Comparison of ENCODE assay signal across 16 cellular contexts in genomic region chr22:44580176-44580575, GRCh38.
A peak's percentile ranks its signal among the peaks of the same experiment; 100 is the strongest.
DNase-seq lines count a peak whose midpoint lies in the region; ATAC-seq and TF ChIP-seq lines count a peak whose summit lies in the region.
"Had no signal": no experiment of that assay in that cellular context is flagged by ENCODE, and none has a peak within 500 bp of the region (broad histone marks: within the 10 kb centered on the region; RNA-seq: fewer than 3 reads in every experiment).

No MANE protein-coding gene starts in this region.

- no peak overlapping the region for H3K27ac Mint-ChIP-seq in activated naive CD8-positive, alpha-beta T cell treated with anti-CD3 and anti-CD28 coated beads, Interleukin-2, amount 10 ng/mL, durations not matched to agents 7 days and 5 days
- H3K27ac Mint-ChIP-seq in activated naive CD8-positive, alpha-beta T cell treated with anti-CD3 and anti-CD28 coated beads for 36 hours, result no peak overlapping the region

- H3K4me3 Mint-ChIP-seq in activated naive CD8-positive, alpha-beta T cell treated with anti-CD3 and anti-CD28 coated beads, Interleukin-2, amount 10 ng/mL, durations not matched to agents 7 days and 5 days, result no peak overlapping the region
- no peak overlapping the region for H3K4me3 Mint-ChIP-seq in activated naive CD8-positive, alpha-beta T cell treated with anti-CD3 and anti-CD28 coated beads for 36 hours

- H3K36me3 Mint-ChIP-seq in activated naive CD8-positive, alpha-beta T cell treated with anti-CD3 and anti-CD28 coated beads, Interleukin-2, amount 10 ng/mL, durations not matched to agents 7 days and 5 days, result no peaks in the 10 kb centered on the region
- no peaks in the 10 kb centered on the region for H3K36me3 Mint-ChIP-seq in activated naive CD8-positive, alpha-beta T cell treated with anti-CD3 and anti-CD28 coated beads for 36 hours

- H3K4me1 ChIP-seq in Peyer's patch, result no peaks in the 10 kb centered on the region
- no peaks in the 10 kb centered on the region for H3K4me1 ChIP-seq in spleen
- H3K4me1 ChIP-seq: A549 had no signal

- H3K4me3 ChIP-seq in Peyer's patch (no peak overlapping the region), spleen (no peak overlapping the region)
- H3K4me3 ChIP-seq: A549, PC-9 had no signal

- TF ChIP-seq POLR2A in Peyer's patch (IDR thresholded peaks at IDR 0.05), result no peak
- TF ChIP-seq POLR2A in spleen (IDR thresholded peaks at IDR 0.05), result no peak
- no peak for TF ChIP-seq POLR2A in GM18505 (IDR thresholded peaks at IDR 0.05; ENCODE audit: borderline replicate concordance, extremely low read depth, insufficient read depth, insufficient read length)

- no peak overlapping the region for H3K27ac ChIP-seq in Peyer's patch
- no peak overlapping the region for H3K27ac ChIP-seq in spleen
- H3K27ac ChIP-seq: A549, PC-9 had no signal

- H3K27me3 Mint-ChIP-seq in activated naive CD8-positive, alpha-beta T cell treated with anti-CD3 and anti-CD28 coated beads, Interleukin-2, amount 10 ng/mL, durations not matched to agents 7 days and 5 days, result peaks cover 20% of the 10 kb centered on the region
- H3K27me3 Mint-ChIP-seq in activated naive CD8-positive, alpha-beta T cell treated with anti-CD3 and anti-CD28 coated beads for 36 hours, result peaks cover 21% of the 10 kb centered on the region

- no peaks in the 10 kb centered on the region for H3K9me3 Mint-ChIP-seq in activated naive CD8-positive, alpha-beta T cell treated with anti-CD3 and anti-CD28 coated beads, Interleukin-2, amount 10 ng/mL, durations not matched to agents 7 days and 5 days
- H3K9me3 Mint-ChIP-seq in activated naive CD8-positive, alpha-beta T cell treated with anti-CD3 and anti-CD28 coated beads for 36 hours, result no peaks in the 10 kb centered on the region

- 82 to 91% (median 83%) methylated on average over 9 of the region's 9 CpGs for WGBS in spleen, 5 donors

- TF ChIP-seq CTCF in Peyer's patch (IDR thresholded peaks at IDR 0.05), result no peak
- TF ChIP-seq CTCF in spleen (IDR thresholded peaks at IDR 0.05 in 8 of 11, conservative IDR thresholded peaks at IDR 0.05 in 3 of 11), result no peak

- POLR2A ChIA-PET in activated naive CD8-positive, alpha-beta T cell treated with anti-CD3 and anti-CD28 coated beads, Interleukin-2, amount 10 ng/mL, durations not matched to agents 7 days and 5 days (lab: Charles Lee), result no interaction called here

- H3K4me1 Mint-ChIP-seq in activated naive CD8-positive, alpha-beta T cell treated with anti-CD3 and anti-CD28 coated beads, Interleukin-2, amount 10 ng/mL, durations not matched to agents 7 days and 5 days, result peaks cover 6% of the 10 kb centered on the region
- peaks cover 3% of the 10 kb centered on the region for H3K4me1 Mint-ChIP-seq in activated naive CD8-positive, alpha-beta T cell treated with anti-CD3 and anti-CD28 coated beads for 36 hours

- intact Hi-C loops in spleen (cut with DNase I; ENCODE audit: low total_unique reads), result no loop called here

- peak; percentile 4 for DNase-seq in activated naive CD8-positive, alpha-beta T cell treated with anti-CD3 and anti-CD28 coated beads, Interleukin-2, amount 10 ng/mL, durations not matched to agents 7 days and 5 days
- no peak for DNase-seq in activated naive CD8-positive, alpha-beta T cell treated with anti-CD3 and anti-CD28 coated beads for 36 hours
- DNase-seq in Peyer's patch (peak in 2 of 3 donors; percentile 20 to 33), mesenteric fat pad (ENCODE audit: low spot score) (peak; percentile 77), spleen (peak; percentile 44), islet precursor cell (no peak)
- DNase-seq: C1 segment of cervical spinal cord, GF-D8, GOT3, NCI-H1092, NCI-H524, PC-9 had no signal

- no peaks in the 10 kb centered on the region for H3K36me3 ChIP-seq in Peyer's patch
- H3K36me3 ChIP-seq in spleen, result no peaks in the 10 kb centered on the region

- H3K27me3 ChIP-seq in Peyer's patch, result no peaks in the 10 kb centered on the region
- H3K27me3 ChIP-seq in spleen (replicated peaks in 1 of 7), result peaks cover 0 to 67% (median under 1%) of the 10 kb centered on the region in 7 donors

- no peaks in the 10 kb centered on the region for H3K9me3 ChIP-seq in Peyer's patch
- H3K9me3 ChIP-seq in spleen, result no peaks in the 10 kb centered on the region
- H3K9me3 ChIP-seq: A549 had no signal

- no peak for ATAC-seq in activated naive CD8-positive, alpha-beta T cell treated with anti-CD3 and anti-CD28 coated beads, Interleukin-2, amount 10 ng/mL, durations not matched to agents 7 days and 5 days (ENCODE audit: low read depth)
- ATAC-seq in GM18909 (IDR thresholded peaks at IDR 0.05; ENCODE audit: poor library complexity, unreplicated experiment) (no peak), GM18505 (IDR thresholded peaks at IDR 0.05; ENCODE audit: unreplicated experiment) (no peak)
- ATAC-seq: A549, Right ventricle myocardium inferior had no signal

Comparison
In these comparisons a context has a peak if more than half of its experiments do, and no peak if none do; other contexts are left out.
1. DNase-seq: peak in activated naive CD8-positive, alpha-beta T cell treated with anti-CD3 and anti-CD28 coated beads, Interleukin-2, amount 10 ng/mL, durations not matched to agents 7 days and 5 days (single experiment), Peyer's patch (2 of 3), mesenteric fat pad (single experiment) and spleen (single experiment); none in activated naive CD8-positive, alpha-beta T cell treated with anti-CD3 and anti-CD28 coated beads for 36 hours (single experiment) and islet precursor cell (single experiment).